7 cellular contexts compared by ENCODE assay signal in genomic region chr21:25643486-25643885, GRCh38. TPM values are rescaled to one million over a fixed set of nuclear protein-coding genes. Genes with fewer than 3 reads are reported as not detected.
"Had no signal": no experiment of that assay in that cellular context is flagged by ENCODE, and none has a peak within 500 bp of the region (broad histone marks: within the 10 kb centered on the region; RNA-seq: fewer than 3 reads in every experiment).

No MANE protein-coding gene starts in this region.

- H3K4me3 ChIP-seq: GM23248, HAP-1, K562 had no signal

- H3K27ac ChIP-seq: GM23248 had no signal

- H3K36me3 ChIP-seq: HAP-1 had no signal

- H3K9me3 ChIP-seq: HAP-1 had no signal

- DNase-seq: GM23248, GOT3, H7, IMR-90 had no signal

RNA-seq across cellular contexts. Expression of gene JAM2, which starts 4.4 kb away (rescaled TPM):
- total RNA-seq: HT-29, K562 had no signal
